ENCODE assay signal across 1 cellular context in genomic region chr16:11672206-11673090, GRCh38.
A peak's percentile ranks its signal among the peaks of the same experiment; 100 is the strongest.
TF ChIP-seq lines count a peak whose summit lies in the region.

No MANE protein-coding gene starts in this region.

TF ChIP-seq in GM12878, 131 proteins besides CTCF, POLR2A, EP300 and RAD21 (continued from another document):
- TF ChIP-seq, protein P1, sequence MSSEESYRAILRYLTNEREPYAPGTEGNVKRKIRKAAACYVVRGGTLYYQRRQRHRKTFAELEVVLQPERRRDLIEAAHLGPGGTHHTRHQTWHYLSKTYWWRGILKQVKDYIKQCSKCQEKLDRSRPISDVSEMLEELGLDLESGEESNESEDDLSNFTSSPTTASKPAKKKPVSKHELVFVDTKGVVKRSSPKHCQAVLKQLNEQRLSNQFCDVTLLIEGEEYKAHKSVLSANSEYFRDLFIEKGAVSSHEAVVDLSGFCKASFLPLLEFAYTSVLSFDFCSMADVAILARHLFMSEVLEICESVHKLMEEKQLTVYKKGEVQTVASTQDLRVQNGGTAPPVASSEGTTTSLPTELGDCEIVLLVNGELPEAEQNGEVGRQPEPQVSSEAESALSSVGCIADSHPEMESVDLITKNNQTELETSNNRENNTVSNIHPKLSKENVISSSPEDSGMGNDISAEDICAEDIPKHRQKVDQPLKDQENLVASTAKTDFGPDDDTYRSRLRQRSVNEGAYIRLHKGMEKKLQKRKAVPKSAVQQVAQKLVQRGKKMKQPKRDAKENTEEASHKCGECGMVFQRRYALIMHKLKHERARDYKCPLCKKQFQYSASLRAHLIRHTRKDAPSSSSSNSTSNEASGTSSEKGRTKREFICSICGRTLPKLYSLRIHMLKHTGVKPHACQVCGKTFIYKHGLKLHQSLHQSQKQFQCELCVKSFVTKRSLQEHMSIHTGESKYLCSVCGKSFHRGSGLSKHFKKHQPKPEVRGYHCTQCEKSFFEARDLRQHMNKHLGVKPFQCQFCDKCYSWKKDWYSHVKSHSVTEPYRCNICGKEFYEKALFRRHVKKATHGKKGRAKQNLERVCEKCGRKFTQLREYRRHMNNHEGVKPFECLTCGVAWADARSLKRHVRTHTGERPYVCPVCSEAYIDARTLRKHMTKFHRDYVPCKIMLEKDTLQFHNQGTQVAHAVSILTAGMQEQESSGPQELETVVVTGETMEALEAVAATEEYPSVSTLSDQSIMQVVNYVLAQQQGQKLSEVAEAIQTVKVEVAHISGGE (CRISPR knock-in tag; IDR thresholded peaks at IDR 0.05) = no peak
- no peak for TF ChIP-seq MEF2A (IDR thresholded peaks at IDR 0.05; ENCODE audit: insufficient read depth, low read depth, low read length)
- peak; percentile 95 for TF ChIP-seq MEF2B (IDR thresholded peaks at IDR 0.05; ENCODE audit: partially characterized antibody, poor library complexity, severe bottlenecking)
- TF ChIP-seq LARP7 (IDR thresholded peaks at IDR 0.05) = no peak
- no peak for TF ChIP-seq RB1 (IDR thresholded peaks at IDR 0.05; ENCODE audit: borderline replicate concordance)
- no peak for TF ChIP-seq RFX5 (IDR thresholded peaks at IDR 0.05; ENCODE audit: low read depth, low read length)
- TF ChIP-seq POLR2AphosphoS5 (IDR thresholded peaks at IDR 0.05; ENCODE audit: low read length) = no peak
- no peak for TF ChIP-seq ZSCAN29 (IDR thresholded peaks at IDR 0.05)
- 0 out of 2 replicates have a peak, but pooled peaks have one; percentile 20 for TF ChIP-seq SMARCA5 (IDR thresholded peaks at IDR 0.05)
- TF ChIP-seq MXI1 (IDR thresholded peaks at IDR 0.05; ENCODE audit: low read depth, low read length) = 0 out of 2 replicates have a peak, but pooled peaks have one; percentile 25
- TF ChIP-seq ETV6 (conservative IDR thresholded peaks at IDR 0.05 in 1 of 2, IDR thresholded peaks at IDR 0.05 in 1 of 2; ENCODE audit: borderline replicate concordance in 1 of 2, low read depth in 1 of 2) = peak; percentile 25 to 100; a peak in 2 of 4 replicates
